In the genomic region with DNA sequence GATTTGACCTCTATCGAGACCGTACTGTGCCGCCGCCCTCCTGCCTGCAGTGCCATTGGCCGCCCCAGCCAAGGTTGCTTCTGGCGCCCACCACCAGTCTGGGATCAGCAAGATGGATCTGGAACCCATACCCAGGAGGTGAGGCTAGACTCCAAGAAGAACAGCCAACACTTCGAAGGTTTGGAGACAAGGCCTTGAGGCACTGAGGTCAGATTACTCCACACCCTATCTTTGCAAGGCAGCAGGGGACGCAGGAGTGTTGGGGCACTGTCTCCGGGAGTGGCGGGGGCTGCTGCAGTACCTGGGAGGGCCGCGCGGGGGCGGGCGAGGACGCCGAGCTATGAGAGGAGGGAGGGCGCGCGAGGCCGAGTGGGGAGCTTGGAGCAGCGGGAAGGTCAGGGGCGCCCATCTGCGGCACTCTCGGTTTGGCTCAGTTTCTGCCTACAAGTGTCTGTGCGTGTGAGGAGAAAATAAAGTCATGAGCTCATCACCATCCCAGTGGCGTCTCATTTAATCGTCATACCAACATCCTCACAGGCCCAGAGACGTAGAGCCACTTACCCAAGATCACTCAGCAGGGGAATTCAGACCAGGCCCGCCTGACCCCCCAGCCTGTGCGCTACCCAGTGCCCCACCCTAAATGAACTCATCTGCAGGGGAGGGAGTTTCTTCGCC, we compare ENCODE assay signal across 1 cellular context.
A peak's percentile ranks its signal among the peaks of the same experiment; 100 is the strongest.
TF ChIP-seq lines count a peak whose summit lies in the region.

No MANE protein-coding gene starts in this region.

TF ChIP-seq in K562, 482 proteins besides CTCF, POLR2A, EP300 and RAD21 (continued from another document and continues in another):
- TF ChIP-seq SP2 (IDR thresholded peaks at IDR 0.05; ENCODE audit: extremely low read depth, low read depth, low read length, poor library complexity, severe bottlenecking) (no peak), ARID1B (IDR thresholded peaks at IDR 0.05) (peak; percentile 72), GATA2 (CRISPR knock-in tag; IDR thresholded peaks at IDR 0.05) (peak; percentile 69), MYC (IDR thresholded peaks at IDR 0.05; ENCODE audit: low read depth, low read length) (peak; percentile 33; the same call in 1 of the 2 replicates), MYC (CRISPR knock-in tag; IDR thresholded peaks at IDR 0.05; ENCODE audit: borderline replicate concordance, low read depth) (no peak), ZNF584 (CRISPR knock-in tag; IDR thresholded peaks at IDR 0.05; ENCODE audit: low read depth) (no peak), KLF16 (IDR thresholded peaks at IDR 0.05) (peak; percentile 49; the same call in 1 of the 2 replicates), FOXK1 (CRISPR knock-in tag; IDR thresholded peaks at IDR 0.05; ENCODE audit: borderline replicate concordance) (0 out of 2 replicates have a peak, but pooled peaks have one; percentile 21), ATF7 (IDR thresholded peaks at IDR 0.05) (0 out of 2 replicates have a peak, but pooled peaks have one; percentile 45), CHD4 (IDR thresholded peaks at IDR 0.05; ENCODE audit: insufficient read depth, insufficient replicate concordance, low read depth, low read length, poor library complexity, severe bottlenecking) (no peak), ZNF263 (CRISPR knock-in tag; IDR thresholded peaks at IDR 0.05; ENCODE audit: borderline replicate concordance) (peak; percentile 68; the same call in 1 of the 2 replicates), CREM (IDR thresholded peaks at IDR 0.05; ENCODE audit: low read depth) (peak; percentile 36), SRSF1 (IDR thresholded peaks at IDR 0.05; ENCODE audit: low read depth, low read length) (no peak), ADNP (tag; IDR thresholded peaks at IDR 0.05) (peak; percentile 47; the same call in 1 of the 2 replicates), CREB1 (IDR thresholded peaks at IDR 0.05) (no peak), CREB1 (CRISPR knock-in tag; IDR thresholded peaks at IDR 0.05) (0 out of 2 replicates have a peak, but pooled peaks have one; percentile 33), ELF4 (CRISPR knock-in tag; IDR thresholded peaks at IDR 0.05) (no peak)
- TF ChIP-seq, protein P1, sequence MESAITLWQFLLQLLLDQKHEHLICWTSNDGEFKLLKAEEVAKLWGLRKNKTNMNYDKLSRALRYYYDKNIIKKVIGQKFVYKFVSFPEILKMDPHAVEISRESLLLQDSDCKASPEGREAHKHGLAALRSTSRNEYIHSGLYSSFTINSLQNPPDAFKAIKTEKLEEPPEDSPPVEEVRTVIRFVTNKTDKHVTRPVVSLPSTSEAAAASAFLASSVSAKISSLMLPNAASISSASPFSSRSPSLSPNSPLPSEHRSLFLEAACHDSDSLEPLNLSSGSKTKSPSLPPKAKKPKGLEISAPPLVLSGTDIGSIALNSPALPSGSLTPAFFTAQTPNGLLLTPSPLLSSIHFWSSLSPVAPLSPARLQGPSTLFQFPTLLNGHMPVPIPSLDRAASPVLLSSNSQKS (CRISPR knock-in tag; IDR thresholded peaks at IDR 0.05) = no peak
- TF ChIP-seq, protein P2, sequence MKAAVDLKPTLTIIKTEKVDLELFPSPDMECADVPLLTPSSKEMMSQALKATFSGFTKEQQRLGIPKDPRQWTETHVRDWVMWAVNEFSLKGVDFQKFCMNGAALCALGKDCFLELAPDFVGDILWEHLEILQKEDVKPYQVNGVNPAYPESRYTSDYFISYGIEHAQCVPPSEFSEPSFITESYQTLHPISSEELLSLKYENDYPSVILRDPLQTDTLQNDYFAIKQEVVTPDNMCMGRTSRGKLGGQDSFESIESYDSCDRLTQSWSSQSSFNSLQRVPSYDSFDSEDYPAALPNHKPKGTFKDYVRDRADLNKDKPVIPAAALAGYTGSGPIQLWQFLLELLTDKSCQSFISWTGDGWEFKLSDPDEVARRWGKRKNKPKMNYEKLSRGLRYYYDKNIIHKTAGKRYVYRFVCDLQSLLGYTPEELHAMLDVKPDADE (conservative IDR thresholded peaks at IDR 0.05; ENCODE audit: control insufficient read depth, low read depth, low read length) = no peak
- TF ChIP-seq, protein P3, sequence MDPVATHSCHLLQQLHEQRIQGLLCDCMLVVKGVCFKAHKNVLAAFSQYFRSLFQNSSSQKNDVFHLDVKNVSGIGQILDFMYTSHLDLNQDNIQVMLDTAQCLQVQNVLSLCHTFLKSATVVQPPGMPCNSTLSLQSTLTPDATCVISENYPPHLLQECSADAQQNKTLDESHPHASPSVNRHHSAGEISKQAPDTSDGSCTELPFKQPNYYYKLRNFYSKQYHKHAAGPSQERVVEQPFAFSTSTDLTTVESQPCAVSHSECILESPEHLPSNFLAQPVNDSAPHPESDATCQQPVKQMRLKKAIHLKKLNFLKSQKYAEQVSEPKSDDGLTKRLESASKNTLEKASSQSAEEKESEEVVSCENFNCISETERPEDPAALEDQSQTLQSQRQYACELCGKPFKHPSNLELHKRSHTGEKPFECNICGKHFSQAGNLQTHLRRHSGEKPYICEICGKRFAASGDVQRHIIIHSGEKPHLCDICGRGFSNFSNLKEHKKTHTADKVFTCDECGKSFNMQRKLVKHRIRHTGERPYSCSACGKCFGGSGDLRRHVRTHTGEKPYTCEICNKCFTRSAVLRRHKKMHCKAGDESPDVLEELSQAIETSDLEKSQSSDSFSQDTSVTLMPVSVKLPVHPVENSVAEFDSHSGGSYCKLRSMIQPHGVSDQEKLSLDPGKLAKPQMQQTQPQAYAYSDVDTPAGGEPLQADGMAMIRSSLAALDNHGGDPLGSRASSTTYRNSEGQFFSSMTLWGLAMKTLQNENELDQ (CRISPR knock-in tag; IDR thresholded peaks at IDR 0.05; ENCODE audit: borderline replicate concordance) = no peak
- TF ChIP-seq, protein P4, sequence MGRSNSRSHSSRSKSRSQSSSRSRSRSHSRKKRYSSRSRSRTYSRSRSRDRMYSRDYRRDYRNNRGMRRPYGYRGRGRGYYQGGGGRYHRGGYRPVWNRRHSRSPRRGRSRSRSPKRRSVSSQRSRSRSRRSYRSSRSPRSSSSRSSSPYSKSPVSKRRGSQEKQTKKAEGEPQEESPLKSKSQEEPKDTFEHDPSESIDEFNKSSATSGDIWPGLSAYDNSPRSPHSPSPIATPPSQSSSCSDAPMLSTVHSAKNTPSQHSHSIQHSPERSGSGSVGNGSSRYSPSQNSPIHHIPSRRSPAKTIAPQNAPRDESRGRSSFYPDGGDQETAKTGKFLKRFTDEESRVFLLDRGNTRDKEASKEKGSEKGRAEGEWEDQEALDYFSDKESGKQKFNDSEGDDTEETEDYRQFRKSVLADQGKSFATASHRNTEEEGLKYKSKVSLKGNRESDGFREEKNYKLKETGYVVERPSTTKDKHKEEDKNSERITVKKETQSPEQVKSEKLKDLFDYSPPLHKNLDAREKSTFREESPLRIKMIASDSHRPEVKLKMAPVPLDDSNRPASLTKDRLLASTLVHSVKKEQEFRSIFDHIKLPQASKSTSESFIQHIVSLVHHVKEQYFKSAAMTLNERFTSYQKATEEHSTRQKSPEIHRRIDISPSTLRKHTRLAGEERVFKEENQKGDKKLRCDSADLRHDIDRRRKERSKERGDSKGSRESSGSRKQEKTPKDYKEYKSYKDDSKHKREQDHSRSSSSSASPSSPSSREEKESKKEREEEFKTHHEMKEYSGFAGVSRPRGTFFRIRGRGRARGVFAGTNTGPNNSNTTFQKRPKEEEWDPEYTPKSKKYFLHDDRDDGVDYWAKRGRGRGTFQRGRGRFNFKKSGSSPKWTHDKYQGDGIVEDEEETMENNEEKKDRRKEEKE (IDR thresholded peaks at IDR 0.05; ENCODE audit: borderline replicate concordance in 1 of 2, control insufficient read depth in 1 of 2, low read depth in 2 of 2, low read length in 1 of 2) = no peak
- TF ChIP-seq, protein P5, sequence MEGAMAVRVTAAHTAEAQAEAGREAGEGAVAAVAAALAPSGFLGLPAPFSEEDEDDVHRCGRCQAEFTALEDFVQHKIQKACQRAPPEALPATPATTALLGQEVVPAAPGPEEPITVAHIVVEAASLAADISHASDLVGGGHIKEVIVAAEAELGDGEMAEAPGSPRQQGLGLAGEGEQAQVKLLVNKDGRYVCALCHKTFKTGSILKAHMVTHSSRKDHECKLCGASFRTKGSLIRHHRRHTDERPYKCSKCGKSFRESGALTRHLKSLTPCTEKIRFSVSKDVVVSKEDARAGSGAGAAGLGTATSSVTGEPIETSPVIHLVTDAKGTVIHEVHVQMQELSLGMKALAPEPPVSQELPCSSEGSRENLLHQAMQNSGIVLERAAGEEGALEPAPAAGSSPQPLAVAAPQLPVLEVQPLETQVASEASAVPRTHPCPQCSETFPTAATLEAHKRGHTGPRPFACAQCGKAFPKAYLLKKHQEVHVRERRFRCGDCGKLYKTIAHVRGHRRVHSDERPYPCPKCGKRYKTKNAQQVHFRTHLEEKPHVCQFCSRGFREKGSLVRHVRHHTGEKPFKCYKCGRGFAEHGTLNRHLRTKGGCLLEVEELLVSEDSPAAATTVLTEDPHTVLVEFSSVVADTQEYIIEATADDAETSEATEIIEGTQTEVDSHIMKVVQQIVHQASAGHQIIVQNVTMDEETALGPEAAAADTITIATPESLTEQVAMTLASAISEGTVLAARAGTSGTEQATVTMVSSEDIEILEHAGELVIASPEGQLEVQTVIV (CRISPR knock-in tag; IDR thresholded peaks at IDR 0.05; ENCODE audit: borderline replicate concordance) = no peak
- TF ChIP-seq, protein P6, sequence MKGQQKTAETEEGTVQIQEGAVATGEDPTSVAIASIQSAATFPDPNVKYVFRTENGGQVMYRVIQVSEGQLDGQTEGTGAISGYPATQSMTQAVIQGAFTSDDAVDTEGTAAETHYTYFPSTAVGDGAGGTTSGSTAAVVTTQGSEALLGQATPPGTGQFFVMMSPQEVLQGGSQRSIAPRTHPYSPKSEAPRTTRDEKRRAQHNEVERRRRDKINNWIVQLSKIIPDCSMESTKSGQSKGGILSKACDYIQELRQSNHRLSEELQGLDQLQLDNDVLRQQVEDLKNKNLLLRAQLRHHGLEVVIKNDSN (CRISPR knock-in tag; IDR thresholded peaks at IDR 0.05) = no peak
- TF ChIP-seq, protein P7, sequence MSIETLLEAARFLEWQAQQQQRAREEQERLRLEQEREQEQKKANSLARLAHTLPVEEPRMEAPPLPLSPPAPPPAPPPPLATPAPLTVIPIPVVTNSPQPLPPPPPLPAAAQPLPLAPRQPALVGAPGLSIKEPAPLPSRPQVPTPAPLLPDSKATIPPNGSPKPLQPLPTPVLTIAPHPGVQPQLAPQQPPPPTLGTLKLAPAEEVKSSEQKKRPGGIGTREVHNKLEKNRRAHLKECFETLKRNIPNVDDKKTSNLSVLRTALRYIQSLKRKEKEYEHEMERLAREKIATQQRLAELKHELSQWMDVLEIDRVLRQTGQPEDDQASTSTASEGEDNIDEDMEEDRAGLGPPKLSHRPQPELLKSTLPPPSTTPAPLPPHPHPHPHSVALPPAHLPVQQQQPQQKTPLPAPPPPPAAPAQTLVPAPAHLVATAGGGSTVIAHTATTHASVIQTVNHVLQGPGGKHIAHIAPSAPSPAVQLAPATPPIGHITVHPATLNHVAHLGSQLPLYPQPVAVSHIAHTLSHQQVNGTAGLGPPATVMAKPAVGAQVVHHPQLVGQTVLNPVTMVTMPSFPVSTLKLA (conservative IDR thresholded peaks at IDR 0.05) = 0 out of 4 replicates have a peak, but pooled peaks of 1 of the 2 experiments have one; percentile 6
- TF ChIP-seq, protein P8, sequence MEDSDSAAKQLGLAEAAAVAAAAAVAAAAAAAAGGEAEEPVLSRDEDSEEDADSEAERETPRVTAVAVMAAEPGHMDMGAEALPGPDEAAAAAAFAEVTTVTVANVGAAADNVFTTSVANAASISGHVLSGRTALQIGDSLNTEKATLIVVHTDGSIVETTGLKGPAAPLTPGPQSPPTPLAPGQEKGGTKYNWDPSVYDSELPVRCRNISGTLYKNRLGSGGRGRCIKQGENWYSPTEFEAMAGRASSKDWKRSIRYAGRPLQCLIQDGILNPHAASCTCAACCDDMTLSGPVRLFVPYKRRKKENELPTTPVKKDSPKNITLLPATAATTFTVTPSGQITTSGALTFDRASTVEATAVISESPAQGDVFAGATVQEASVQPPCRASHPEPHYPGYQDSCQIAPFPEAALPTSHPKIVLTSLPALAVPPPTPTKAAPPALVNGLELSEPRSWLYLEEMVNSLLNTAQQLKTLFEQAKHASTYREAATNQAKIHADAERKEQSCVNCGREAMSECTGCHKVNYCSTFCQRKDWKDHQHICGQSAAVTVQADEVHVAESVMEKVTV (CRISPR knock-in tag; IDR thresholded peaks at IDR 0.05) = peak; percentile 33; the same call in 1 of the 2 replicates
- TF ChIP-seq, protein P9, sequence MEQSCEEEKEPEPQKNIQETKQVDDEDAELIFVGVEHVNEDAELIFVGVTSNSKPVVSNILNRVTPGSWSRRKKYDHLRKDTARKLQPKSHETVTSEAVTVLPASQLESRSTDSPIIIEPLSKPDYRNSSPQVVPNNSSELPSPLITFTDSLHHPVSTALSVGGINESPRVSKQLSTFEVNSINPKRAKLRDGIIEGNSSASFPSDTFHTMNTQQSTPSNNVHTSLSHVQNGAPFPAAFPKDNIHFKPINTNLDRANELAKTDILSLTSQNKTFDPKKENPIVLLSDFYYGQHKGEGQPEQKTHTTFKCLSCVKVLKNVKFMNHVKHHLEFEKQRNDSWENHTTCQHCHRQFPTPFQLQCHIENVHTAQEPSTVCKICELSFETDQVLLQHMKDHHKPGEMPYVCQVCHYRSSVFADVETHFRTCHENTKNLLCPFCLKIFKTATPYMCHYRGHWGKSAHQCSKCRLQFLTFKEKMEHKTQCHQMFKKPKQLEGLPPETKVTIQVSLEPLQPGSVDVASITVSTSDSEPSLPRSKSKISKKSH (CRISPR knock-in tag; IDR thresholded peaks at IDR 0.05) = no peak
- TF ChIP-seq, protein P10, sequence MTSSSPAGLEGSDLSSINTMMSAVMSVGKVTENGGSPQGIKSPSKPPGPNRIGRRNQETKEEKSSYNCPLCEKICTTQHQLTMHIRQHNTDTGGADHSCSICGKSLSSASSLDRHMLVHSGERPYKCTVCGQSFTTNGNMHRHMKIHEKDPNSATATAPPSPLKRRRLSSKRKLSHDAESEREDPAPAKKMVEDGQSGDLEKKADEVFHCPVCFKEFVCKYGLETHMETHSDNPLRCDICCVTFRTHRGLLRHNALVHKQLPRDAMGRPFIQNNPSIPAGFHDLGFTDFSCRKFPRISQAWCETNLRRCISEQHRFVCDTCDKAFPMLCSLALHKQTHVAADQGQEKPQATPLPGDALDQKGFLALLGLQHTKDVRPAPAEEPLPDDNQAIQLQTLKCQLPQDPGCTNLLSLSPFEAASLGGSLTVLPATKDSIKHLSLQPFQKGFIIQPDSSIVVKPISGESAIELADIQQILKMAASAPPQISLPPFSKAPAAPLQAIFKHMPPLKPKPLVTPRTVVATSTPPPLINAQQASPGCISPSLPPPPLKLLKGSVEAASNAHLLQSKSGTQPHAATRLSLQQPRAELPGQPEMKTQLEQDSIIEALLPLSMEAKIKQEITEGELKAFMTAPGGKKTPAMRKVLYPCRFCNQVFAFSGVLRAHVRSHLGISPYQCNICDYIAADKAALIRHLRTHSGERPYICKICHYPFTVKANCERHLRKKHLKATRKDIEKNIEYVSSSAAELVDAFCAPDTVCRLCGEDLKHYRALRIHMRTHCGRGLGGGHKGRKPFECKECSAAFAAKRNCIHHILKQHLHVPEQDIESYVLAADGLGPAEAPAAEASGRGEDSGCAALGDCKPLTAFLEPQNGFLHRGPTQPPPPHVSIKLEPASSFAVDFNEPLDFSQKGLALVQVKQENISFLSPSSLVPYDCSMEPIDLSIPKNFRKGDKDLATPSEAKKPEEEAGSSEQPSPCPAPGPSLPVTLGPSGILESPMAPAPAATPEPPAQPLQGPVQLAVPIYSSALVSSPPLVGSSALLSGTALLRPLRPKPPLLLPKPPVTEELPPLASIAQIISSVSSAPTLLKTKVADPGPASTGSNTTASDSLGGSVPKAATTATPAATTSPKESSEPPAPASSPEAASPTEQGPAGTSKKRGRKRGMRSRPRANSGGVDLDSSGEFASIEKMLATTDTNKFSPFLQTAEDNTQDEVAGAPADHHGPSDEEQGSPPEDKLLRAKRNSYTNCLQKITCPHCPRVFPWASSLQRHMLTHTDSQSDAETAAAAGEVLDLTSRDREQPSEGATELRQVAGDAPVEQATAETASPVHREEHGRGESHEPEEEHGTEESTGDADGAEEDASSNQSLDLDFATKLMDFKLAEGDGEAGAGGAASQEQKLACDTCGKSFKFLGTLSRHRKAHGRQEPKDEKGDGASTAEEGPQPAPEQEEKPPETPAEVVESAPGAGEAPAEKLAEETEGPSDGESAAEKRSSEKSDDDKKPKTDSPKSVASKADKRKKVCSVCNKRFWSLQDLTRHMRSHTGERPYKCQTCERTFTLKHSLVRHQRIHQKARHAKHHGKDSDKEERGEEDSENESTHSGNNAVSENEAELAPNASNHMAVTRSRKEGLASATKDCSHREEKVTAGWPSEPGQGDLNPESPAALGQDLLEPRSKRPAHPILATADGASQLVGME (CRISPR knock-in tag; IDR thresholded peaks at IDR 0.05) = no peak
